23 cellular contexts compared by ENCODE assay signal in genomic region chr4:8264106-8264505, GRCh38. TPM values are rescaled to one million over a fixed set of nuclear protein-coding genes. Genes with fewer than 3 reads are reported as not detected.
"Had no signal": no experiment of that assay in that cellular context is flagged by ENCODE, and none has a peak within 500 bp of the region (broad histone marks: within the 10 kb centered on the region; RNA-seq: fewer than 3 reads in every experiment).

No MANE protein-coding gene starts in this region.

- H2AFZ ChIP-seq: PC-9 had no signal

- H3K4me3 ChIP-seq: breast epithelium, PC-9 had no signal

- DNase-seq: activated B cell treated with CpG ODN at 0.5 μM for 24 hours; activated CD4-positive, alpha-beta T cell treated with anti-CD3 and anti-CD28 coated beads for 1 hour; activated CD4-positive, alpha-beta T cell treated with anti-CD3 and anti-CD28 coated beads, Interleukin-2, amount 10 ng/mL, durations not matched to agents 24 days and 14 days; activated CD4-positive, alpha-beta T cell treated with anti-CD3 and anti-CD28 coated beads, Interleukin-2, amount 50 U/mL, for 48 hours; activated CD8-positive, alpha-beta memory T cell treated with anti-CD3 and anti-CD28 coated beads, Interleukin-2, amount 10 ng/mL, durations not matched to agents 7 days and 5 days; activated effector memory CD4-positive, alpha-beta T cell treated with Interleukin-2 at 50 U/mL for 16 hours; activated naive CD4-positive, alpha-beta T cell; activated T-cell treated with anti-CD3 and anti-CD28 coated beads, Interleukin-2, amount 50 U/mL, for 24 hours; aorta; caudate nucleus; KG1; NCI-H1092; NCI-H1930; NCI-H446 treated with DMSO at 0.1 percent for 48 hours; NCI-H526; NCI-H82; PC-9; SIG-M5; T-helper 17 cell; T-helper 9 cell had no signal

- H3K36me3 ChIP-seq: breast epithelium had no signal

- H3K27ac Mint-ChIP-seq: activated B cell treated with CpG ODN at 0.5 μM for 24 hours; activated CD4-positive, alpha-beta T cell treated with anti-CD3 and anti-CD28 coated beads, Interleukin-2, amount 10 ng/mL, durations not matched to agents 24 days and 14 days; activated CD8-positive, alpha-beta memory T cell treated with anti-CD3 and anti-CD28 coated beads, Interleukin-2, amount 10 ng/mL, durations not matched to agents 7 days and 5 days; activated naive CD4-positive, alpha-beta T cell treated with anti-CD3 and anti-CD28 coated beads, Interleukin-2, amount 50 U/mL, for 24 hours; activated T-cell treated with anti-CD3 and anti-CD28 coated beads, Interleukin-2, amount 50 U/mL, for 24 hours; activated T-helper 1 cell treated with anti-CD3 and anti-CD28 coated beads, Interleukin-12 subunit alpha, Interleukin-12 subunit beta, Interleukin-2, Interleukin-4 antibody, amounts not matched to agents 30 ng/mL and 10 ng/mL and 1 ng/mL, durations not matched to agents 14 hours and 24 hours and 36 hours; T-helper 17 cell had no signal

- H3K27ac ChIP-seq: breast epithelium, PC-9 had no signal

- H3K9me3 ChIP-seq: breast epithelium had no signal

- H3K4me3 Mint-ChIP-seq: activated B cell treated with CpG ODN at 0.5 μM for 24 hours; activated CD4-positive, alpha-beta T cell treated with anti-CD3 and anti-CD28 coated beads, Interleukin-2, amount 10 ng/mL, durations not matched to agents 24 days and 14 days; activated CD8-positive, alpha-beta memory T cell treated with anti-CD3 and anti-CD28 coated beads, Interleukin-2, amount 10 ng/mL, durations not matched to agents 7 days and 5 days; activated naive CD4-positive, alpha-beta T cell treated with anti-CD3 and anti-CD28 coated beads, Interleukin-2, amount 50 U/mL, for 24 hours; activated T-cell treated with anti-CD3 and anti-CD28 coated beads, Interleukin-2, amount 50 U/mL, for 24 hours; activated T-helper 1 cell treated with anti-CD3 and anti-CD28 coated beads, Interleukin-12 subunit alpha, Interleukin-12 subunit beta, Interleukin-2, Interleukin-4 antibody, amounts not matched to agents 30 ng/mL and 10 ng/mL and 1 ng/mL, durations not matched to agents 14 hours and 24 hours and 36 hours; T-helper 17 cell had no signal

- H3K27me3 ChIP-seq: breast epithelium had no signal

- H3K4me2 ChIP-seq: PC-9 had no signal

- H3K4me1 Mint-ChIP-seq: activated B cell treated with CpG ODN at 0.5 μM for 24 hours; activated CD4-positive, alpha-beta T cell treated with anti-CD3 and anti-CD28 coated beads, Interleukin-2, amount 10 ng/mL, durations not matched to agents 24 days and 14 days; activated naive CD4-positive, alpha-beta T cell treated with anti-CD3 and anti-CD28 coated beads, Interleukin-2, amount 50 U/mL, for 24 hours; T-helper 17 cell had no signal

- ATAC-seq: activated CD8-positive, alpha-beta memory T cell treated with anti-CD3 and anti-CD28 coated beads, Interleukin-2, amount 10 ng/mL, durations not matched to agents 7 days and 5 days; T-helper 17 cell had no signal

- H3K9me3 Mint-ChIP-seq: activated B cell treated with CpG ODN at 0.5 μM for 24 hours; activated CD4-positive, alpha-beta T cell treated with anti-CD3 and anti-CD28 coated beads, Interleukin-2, amount 10 ng/mL, durations not matched to agents 24 days and 14 days; activated naive CD4-positive, alpha-beta T cell treated with anti-CD3 and anti-CD28 coated beads, Interleukin-2, amount 50 U/mL, for 24 hours; activated T-cell treated with anti-CD3 and anti-CD28 coated beads, Interleukin-2, amount 50 U/mL, for 24 hours; activated T-helper 1 cell treated with anti-CD3 and anti-CD28 coated beads, Interleukin-12 subunit alpha, Interleukin-12 subunit beta, Interleukin-2, Interleukin-4 antibody, amounts not matched to agents 30 ng/mL and 10 ng/mL and 1 ng/mL, durations not matched to agents 14 hours and 24 hours and 36 hours had no signal

- H3K36me3 Mint-ChIP-seq: activated CD8-positive, alpha-beta memory T cell treated with anti-CD3 and anti-CD28 coated beads, Interleukin-2, amount 10 ng/mL, durations not matched to agents 7 days and 5 days; activated naive CD4-positive, alpha-beta T cell treated with anti-CD3 and anti-CD28 coated beads, Interleukin-2, amount 50 U/mL, for 24 hours had no signal

RNA-seq across cellular contexts. Expression of gene HTRA3, which starts 5.4 kb away (rescaled TPM):
- total RNA-seq: activated B cell treated with CpG ODN at 0.5 μM for 24 hours; activated CD4-positive, alpha-beta T cell treated with anti-CD3 and anti-CD28 coated beads, Interleukin-2, amount 10 ng/mL, durations not matched to agents 24 days and 14 days; activated CD8-positive, alpha-beta memory T cell treated with anti-CD3 and anti-CD28 coated beads, Interleukin-2, amount 10 ng/mL, durations not matched to agents 7 days and 5 days; activated T-helper 1 cell treated with anti-CD3 and anti-CD28 coated beads, Interleukin-12 subunit alpha, Interleukin-12 subunit beta, Interleukin-2, Interleukin-4 antibody, amounts not matched to agents 30 ng/mL and 10 ng/mL and 1 ng/mL, durations not matched to agents 14 hours and 24 hours and 36 hours; T-helper 17 cell had no signal
